ENCODE assay signal across 9 cellular contexts in genomic region chr15:37135225-37135624, GRCh38. TPM values are rescaled to one million over a fixed set of nuclear protein-coding genes. Genes with fewer than 3 reads are reported as not detected.
DNase-seq lines count a peak whose midpoint lies in the region; ATAC-seq, FAIRE-seq and TF ChIP-seq lines count a peak whose summit lies in the region.
"Had no signal": no experiment of that assay in that cellular context is flagged by ENCODE, and none has a peak within 500 bp of the region (broad histone marks: within the 10 kb centered on the region; RNA-seq: fewer than 3 reads in every experiment).

No MANE protein-coding gene starts in this region.

- no peak for TF ChIP-seq CTCF in A549 (IDR thresholded peaks at IDR 0.05)
- TF ChIP-seq CTCF in astrocyte (IDR thresholded peaks at IDR 0.05; ENCODE audit: insufficient read depth, low read depth, low read length), result peak; percentile 38
- TF ChIP-seq CTCF in type B pancreatic cell (conservative IDR thresholded peaks at IDR 0.05), result peak; percentile 56
- TF ChIP-seq CTCF in osteocyte (IDR thresholded peaks at IDR 0.05), result no peak

- no peaks in the 10 kb centered on the region for H3K79me2 ChIP-seq in astrocyte (ENCODE audit: insufficient read depth, low read length)

- DNase-seq in A549 (ENCODE audit: low read depth in 1 of 2, low spot score in 1 of 2) (no peak), astrocyte (ENCODE audit: low read depth) (no peak), type B pancreatic cell (ENCODE audit: extremely low spot score, unreplicated experiment) (no peak), osteocyte (ENCODE audit: extremely low spot score, unreplicated experiment) (no peak), midbrain (lab: John Stamatoyannopoulos, UW) (no peak)
- DNase-seq: naive B cell had no signal

- no peak overlapping the region for H3K4me2 ChIP-seq in A549
- no peak overlapping the region for H3K4me2 ChIP-seq in astrocyte (ENCODE audit: low read length)

- no peak overlapping the region for H3K9ac ChIP-seq in astrocyte (ENCODE audit: low read length)

- ATAC-seq in A549 (peak; percentile 58 to 59; a peak in 3 of 6 replicates), GM18868 (IDR thresholded peaks at IDR 0.05; ENCODE audit: unreplicated experiment) (peak; percentile 77), HG03520 (IDR thresholded peaks at IDR 0.05; ENCODE audit: unreplicated experiment) (peak; percentile 77), GM18861 (IDR thresholded peaks at IDR 0.05; ENCODE audit: unreplicated experiment) (no peak)

- TF ChIP-seq POLR2A in A549 (IDR thresholded peaks at IDR 0.05; ENCODE audit: low read length), result no peak

- TF ChIP-seq EP300 in A549 (IDR thresholded peaks at IDR 0.05), result no peak

- peaks cover 6% of the 10 kb centered on the region for H3K27me3 ChIP-seq in astrocyte (ENCODE audit: insufficient read depth, low read length)

- no peaks in the 10 kb centered on the region for H4K20me1 ChIP-seq in astrocyte (ENCODE audit: insufficient read depth, low read length)

- H3K4me1 Mint-ChIP-seq in astrocyte (ENCODE audit: low read depth, unreplicated experiment) (peaks cover 11% of the 10 kb centered on the region), type B pancreatic cell (ENCODE audit: unreplicated experiment) (peaks cover 29% of the 10 kb centered on the region), osteocyte (ENCODE audit: unreplicated experiment) (peaks cover 19% of the 10 kb centered on the region)
- H3K4me1 Mint-ChIP-seq: naive B cell had no signal

- H3K27ac Mint-ChIP-seq in astrocyte (ENCODE audit: unreplicated experiment) (no peak overlapping the region), type B pancreatic cell (no peak overlapping the region), osteocyte (ENCODE audit: unreplicated experiment) (no peak overlapping the region)
- H3K27ac Mint-ChIP-seq: naive B cell had no signal

- H3K4me3 Mint-ChIP-seq in astrocyte (ENCODE audit: unreplicated experiment) (no peak overlapping the region), type B pancreatic cell (no peak overlapping the region), osteocyte (ENCODE audit: unreplicated experiment) (no peak overlapping the region)
- H3K4me3 Mint-ChIP-seq: naive B cell had no signal

- no peak overlapping the region for H3K4me3 ChIP-seq in A549
- no peak overlapping the region for H3K4me3 ChIP-seq in astrocyte (ENCODE audit: insufficient read depth, low read depth, low read length)

- no peak for TF ChIP-seq RAD21 in A549 (conservative IDR thresholded peaks at IDR 0.05 in 1 of 2, IDR thresholded peaks at IDR 0.05 in 1 of 2)

- CTCF ChIA-PET in A549 (lab: Yijun Ruan, JAX), result interaction anchor here (0.7 to 1.8 kb wide), 6 partner anchors 10 to 634 kb away, joined by 3 to 9 read pairs (median 4); no protein-coding TSS in a partner anchor

- H3K9me3 Mint-ChIP-seq in astrocyte (ENCODE audit: unreplicated experiment) (no peaks in the 10 kb centered on the region), type B pancreatic cell (no peaks in the 10 kb centered on the region), osteocyte (ENCODE audit: unreplicated experiment) (no peaks in the 10 kb centered on the region)
- H3K9me3 Mint-ChIP-seq: naive B cell had no signal

- no peak overlapping the region for H3K27ac ChIP-seq in A549
- no peak overlapping the region for H3K27ac ChIP-seq in astrocyte (ENCODE audit: low read depth, low read length)

- H3K27me3 Mint-ChIP-seq in astrocyte (ENCODE audit: low read depth, unreplicated experiment), result peaks cover 2% of the 10 kb centered on the region
- H3K27me3 Mint-ChIP-seq in type B pancreatic cell, result peaks cover 5% of the 10 kb centered on the region
- peaks cover 33% of the 10 kb centered on the region for H3K27me3 Mint-ChIP-seq in osteocyte (ENCODE audit: unreplicated experiment)

- H3K36me3 Mint-ChIP-seq in astrocyte (ENCODE audit: low read depth, unreplicated experiment) (no peaks in the 10 kb centered on the region), type B pancreatic cell (no peaks in the 10 kb centered on the region), osteocyte (ENCODE audit: unreplicated experiment) (no peaks in the 10 kb centered on the region)
- H3K36me3 Mint-ChIP-seq: naive B cell had no signal

- no peaks in the 10 kb centered on the region for H3K9me3 ChIP-seq in A549
- no peaks in the 10 kb centered on the region for H3K9me3 ChIP-seq in astrocyte (ENCODE audit: insufficient read depth, low read depth, low read length)

- POLR2A ChIA-PET in A549 (lab: Yijun Ruan, JAX), result no interaction called here

- H3K4me1 ChIP-seq in A549, result 0 out of 3 replicates have a peak, but pooled peaks cover 3% of the 10 kb centered on the region
- H3K4me1 ChIP-seq in astrocyte (ENCODE audit: insufficient read depth, low read length), result peaks cover 4% of the 10 kb centered on the region

- H3K36me3 ChIP-seq in astrocyte (ENCODE audit: insufficient read depth, low read length), result no peaks in the 10 kb centered on the region

- 100% methylated on average over 1 of the region's 1 CpG for WGBS in A549 (ENCODE audit: missing lambda C conversion rate)

- FAIRE-seq in A549 (lab: Jason Lieb, UNC) (no peak), astrocyte (lab: Jason Lieb, UNC) (no peak)

- H2AFZ ChIP-seq in astrocyte (ENCODE audit: low read depth, low read length), result no peak overlapping the region

TF ChIP-seq in A549, 52 proteins besides CTCF, POLR2A, EP300 and RAD21 (continues in another document):
- TF ChIP-seq HOXA7 (CRISPR knock-in tag; IDR thresholded peaks at IDR 0.05), result no peak
- TF ChIP-seq NPAS2 (CRISPR knock-in tag; IDR thresholded peaks at IDR 0.05; ENCODE audit: borderline replicate concordance), result no peak
- no peak for TF ChIP-seq CBX2 (IDR thresholded peaks at IDR 0.05; ENCODE audit: borderline replicate concordance, low read depth)
- TF ChIP-seq NR3C1 (IDR thresholded peaks at IDR 0.05), result no peak
- no peak for TF ChIP-seq PBX3 (IDR thresholded peaks at IDR 0.05)
- TF ChIP-seq CHD4 (IDR thresholded peaks at IDR 0.05; ENCODE audit: borderline replicate concordance), result no peak
- no peak for TF ChIP-seq E2F6 (IDR thresholded peaks at IDR 0.05; ENCODE audit: borderline replicate concordance, low read depth)
- no peak for TF ChIP-seq HOXB5 (CRISPR knock-in tag; IDR thresholded peaks at IDR 0.05)
- no peak for TF ChIP-seq KDM5A (IDR thresholded peaks at IDR 0.05)
- no peak for TF ChIP-seq ZC3H11A (IDR thresholded peaks at IDR 0.05)
- TF ChIP-seq ELK1 (IDR thresholded peaks at IDR 0.05; ENCODE audit: low read depth, low read length), result no peak
- TF ChIP-seq EHF (CRISPR knock-in tag; IDR thresholded peaks at IDR 0.05), result no peak
- no peak for TF ChIP-seq RCOR1 (IDR thresholded peaks at IDR 0.05; ENCODE audit: low read depth, low read length)
- no peak for TF ChIP-seq HMGXB4 (CRISPR knock-in tag; IDR thresholded peaks at IDR 0.05; ENCODE audit: borderline replicate concordance)
- no peak for TF ChIP-seq HOXB13 (CRISPR knock-in tag; IDR thresholded peaks at IDR 0.05; ENCODE audit: low read depth)
- no peak for TF ChIP-seq MAX (IDR thresholded peaks at IDR 0.05)

RNA-seq across cellular contexts. Expression of gene MEIS2, which starts 34.9 kb away (rescaled TPM):
- polyA plus RNA-seq in A549 (2011; rRNA removed) (11.1 and 12.1 TPM in 2 replicates), A549 (2017; fragmentation: RNase III; extraction: RNeasy Plus Mini Kit Qiagen cat#74134 plus additional on column Dnase treatment) (7.3 to 9.0 TPM (median 8.0 TPM) in 3 replicates)
- 10.7 and 11.7 TPM in 2 replicates for polyA plus RNA-seq in A549 (2012; cell fraction: cytosol; rRNA removed)
- 15.8 and 16.5 TPM in 2 replicates for polyA plus RNA-seq in A549 (2012; cell fraction: nucleus; rRNA removed)
- 16.9 and 20.8 TPM in 2 replicates for polyA minus RNA-seq in A549 (2011; rRNA and poly(A)+ RNA removed)
- total RNA-seq in astrocyte (30.9 and 35.6 TPM in 2 replicates), type B pancreatic cell (ENCODE audit: low replicate concordance) (152 and 211 TPM in 2 replicates), osteocyte (79.9 and 82.8 TPM in 2 replicates)

Comparison
In these comparisons a context has a peak if more than half of its experiments do, and no peak if none do; other contexts are left out.
1. CTCF ChIP-seq: peak in astrocyte (single experiment) and type B pancreatic cell (single experiment); none in A549 (single experiment) and osteocyte (single experiment).